Comparison of ENCODE assay signal across 8 cellular contexts in the genomic region with DNA sequence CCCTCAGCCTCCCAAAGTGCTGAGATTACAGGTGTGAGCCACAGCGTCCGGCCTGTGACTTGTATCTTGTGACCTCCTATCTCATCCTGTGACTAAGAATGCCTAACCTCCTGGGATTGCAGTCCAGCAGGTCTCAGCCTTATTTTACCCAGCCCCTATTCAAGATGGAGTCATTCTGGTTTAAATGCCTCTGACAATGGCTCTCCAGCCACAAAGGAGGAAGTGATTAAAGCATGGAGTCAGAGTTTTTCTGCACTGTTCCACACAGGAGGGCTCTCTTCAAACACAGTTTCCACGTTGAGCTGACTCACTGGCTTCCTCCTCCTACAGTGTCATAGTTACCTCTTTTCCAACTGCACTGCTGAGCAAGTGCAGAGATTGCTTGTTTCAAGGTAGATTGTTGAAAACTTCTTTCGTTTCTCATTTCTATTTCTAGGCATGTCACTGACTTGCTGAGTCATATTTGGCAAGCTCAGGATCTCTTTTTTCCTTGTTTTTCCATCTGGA. TPM values are rescaled to one million over a fixed set of nuclear protein-coding genes. Genes with fewer than 3 reads are reported as not detected.
DNase-seq lines count a peak whose midpoint lies in the region; ATAC-seq and TF ChIP-seq lines count a peak whose summit lies in the region.

No MANE protein-coding gene starts in this region.

- peaks cover 0 to 5% (median 0%) of the 10 kb centered on the region in 11 donors for H3K9me3 Mint-ChIP-seq in naive thymus-derived CD4-positive, alpha-beta T cell

- BruUV-seq in Panc1 (replicated peaks; lab: Mats Ljungman, UMichigan), result no TSS peak

- no peaks in the 10 kb centered on the region for H3K36me3 ChIP-seq in Panc1 (ENCODE audit: control insufficient read depth, insufficient read depth, low read length)
- H3K36me3 ChIP-seq in brain microvascular endothelial cell (replicated peaks), result no peaks in the 10 kb centered on the region
- no peaks in the 10 kb centered on the region for H3K36me3 ChIP-seq in naive thymus-derived CD4-positive, alpha-beta T cell (ENCODE audit: control insufficient read depth in 2 of 3, insufficient read depth in 3 of 3, low read length in 3 of 3)
- no peaks in the 10 kb centered on the region for H3K36me3 ChIP-seq in ovary

- peaks cover 0 to 6% (median 0%) of the 10 kb centered on the region in 5 donors for H3K27me3 Mint-ChIP-seq in naive thymus-derived CD4-positive, alpha-beta T cell

- H3K4me1 ChIP-seq in Panc1 (ENCODE audit: control insufficient read depth, insufficient read depth, low read length), result no peaks in the 10 kb centered on the region
- no peaks in the 10 kb centered on the region for H3K4me1 ChIP-seq in naive thymus-derived CD4-positive, alpha-beta T cell (ENCODE audit: control insufficient read depth in 2 of 2, insufficient read depth in 2 of 2, low read length in 2 of 2)
- H3K4me1 ChIP-seq in ovary (ENCODE audit: insufficient read depth), result no peaks in the 10 kb centered on the region

- H3K4me3 Mint-ChIP-seq in naive thymus-derived CD4-positive, alpha-beta T cell, result peak overlapping the region in 1 of 10 donors; percentile 10

- intact Hi-C loops in Panc1 (cut with micrococcal nuclease; ENCODE audit: unreplicated experiment), result no loop called here
- intact Hi-C loops in naive thymus-derived CD4-positive, alpha-beta T cell (cut with micrococcal nuclease), result loop anchor here in 1 of 2 donors (2.0 kb wide), 1 partner anchor 30 kb away; a partner anchor contains a TSS
- intact Hi-C loops in ovary (cut with DNase I), result no loop called here

- in situ Hi-C loops in Caki2 (cut with HindIII; ENCODE audit: low pct_unique_long_range_greater_than_20kb, low sequenced_read_pairs), result no loop called here
- in situ Hi-C loops in Panc1 (cut with HindIII; ENCODE audit: low pct_unique_long_range_greater_than_20kb, low sequenced_read_pairs), result no loop called here
- in situ Hi-C loops in brain microvascular endothelial cell (cut with HindIII; ENCODE audit: low pct_ligation_motif_present, low sequenced_read_pairs), result no loop called here

- POLR2A ChIA-PET in Panc1 (lab: Charles Lee), result no interaction called here
- POLR2A ChIA-PET in naive thymus-derived CD4-positive, alpha-beta T cell (lab: Charles Lee), result interaction anchor here (0.9 kb wide), 1 partner anchor 18 kb away, joined by 4 read pairs; no protein-coding TSS in a partner anchor

- H3K36me3 Mint-ChIP-seq in naive thymus-derived CD4-positive, alpha-beta T cell, result peaks cover 0 to 2% (median 0%) of the 10 kb centered on the region in 5 donors

- no peaks in the 10 kb centered on the region for H3K9me3 ChIP-seq in Panc1 (ENCODE audit: control insufficient read depth, insufficient read depth, low read depth, low read length)
- no peaks in the 10 kb centered on the region for H3K9me3 ChIP-seq in naive thymus-derived CD4-positive, alpha-beta T cell (ENCODE audit: control insufficient read depth in 2 of 3, low read length in 3 of 3)
- no peaks in the 10 kb centered on the region for H3K9me3 ChIP-seq in ovary

- TF ChIP-seq CTCF in Panc1 (IDR thresholded peaks at IDR 0.05) (no peak), brain microvascular endothelial cell (IDR thresholded peaks at IDR 0.05; ENCODE audit: low read depth, low read length, missing control alignments) (no peak), ovary (IDR thresholded peaks at IDR 0.05) (no peak)

- 40 to 50% (median 44%) methylated on average over 4 of the region's 4 CpGs for WGBS in ovary, 3 donors

- CTCF ChIA-PET in Panc1 (lab: Charles Lee), result no interaction called here
- CTCF ChIA-PET in naive thymus-derived CD4-positive, alpha-beta T cell (lab: Charles Lee), result no interaction called here

- peak overlapping the region in 1 of 9 donors; percentile 72 for H3K27ac Mint-ChIP-seq in naive thymus-derived CD4-positive, alpha-beta T cell

- DNase-seq in Caki2 (ENCODE audit: low read depth) (peak; percentile 57), Panc1 (ENCODE audit: low read depth, low spot score) (peak; percentile 25), brain microvascular endothelial cell (peak; percentile 72), foreskin melanocyte (no peak), NCI-H1105 treated with DMSO at 0.1 percent for 48 hours (lab: John Stamatoyannopoulos, UW) (no peak), ovary (no peak)
- peak in 1 of 9 donors; percentile 41 for DNase-seq in naive thymus-derived CD4-positive, alpha-beta T cell

- peak; percentile 76 for ATAC-seq in GM21786 (IDR thresholded peaks at IDR 0.05; ENCODE audit: unreplicated experiment)
- ATAC-seq in Panc1, result no peak; the same call in 1 of the 2 replicates
- peak; percentile 87 for ATAC-seq in naive thymus-derived CD4-positive, alpha-beta T cell

- H3K27me3 ChIP-seq in Panc1 (ENCODE audit: control insufficient read depth, insufficient read depth, low read length) (no peaks in the 10 kb centered on the region), brain microvascular endothelial cell (replicated peaks) (no peaks in the 10 kb centered on the region), ovary (no peaks in the 10 kb centered on the region)
- H3K27me3 ChIP-seq in naive thymus-derived CD4-positive, alpha-beta T cell (ENCODE audit: control insufficient read depth in 2 of 2, insufficient read depth in 2 of 2, low read length in 2 of 2), result no peaks in the 10 kb centered on the region

- H3K27ac ChIP-seq in Panc1 (ENCODE audit: low read length) (no peak overlapping the region), brain microvascular endothelial cell (peak overlapping the region; percentile 67), ovary (no peak overlapping the region)
- no peak overlapping the region for H3K27ac ChIP-seq in naive thymus-derived CD4-positive, alpha-beta T cell (ENCODE audit: low read depth, low read length)

- H3K4me3 ChIP-seq in Panc1 (ENCODE audit: low read depth in 2 of 2, low read length in 2 of 2) (no peak overlapping the region), brain microvascular endothelial cell (ENCODE audit: low read depth, low read length) (no peak overlapping the region), ovary (no peak overlapping the region)
- no peak overlapping the region for H3K4me3 ChIP-seq in naive thymus-derived CD4-positive, alpha-beta T cell (ENCODE audit: low read length)

- H3K4me1 Mint-ChIP-seq in naive thymus-derived CD4-positive, alpha-beta T cell, result peaks cover 0 to 27% (median 0%) of the 10 kb centered on the region in 7 donors

- no peak for TF ChIP-seq EP300 in ovary (IDR thresholded peaks at IDR 0.05)

- TF ChIP-seq POLR2A in ovary (IDR thresholded peaks at IDR 0.05), result no peak

RNA-seq across cellular contexts. Expression of a gene that starts 29.3 kb away (rescaled TPM):
- total RNA-seq in Caki2 (2014; rRNA removed; shearing (Covaris generic); ENCODE audit: low replicate concordance), result 0.87 and 1.6 TPM in 2 replicates
- 34.1 TPM for total RNA-seq in Panc1 (2021; ENCODE audit: unreplicated experiment)
- 17.6 TPM for polyA plus RNA-seq in Panc1 (2012; ENCODE audit: insufficient read length)
- total RNA-seq in naive thymus-derived CD4-positive, alpha-beta T cell, result 10 to 100 TPM; 35.2 to 76.4 (median 46.1) TPM
- 10 to 100 TPM; 16.9 to 27.1 TPM for polyA plus RNA-seq in naive thymus-derived CD4-positive, alpha-beta T cell
- total RNA-seq in ovary, result 10 to 100 TPM in 6 of 7 donors, 1 to 10 TPM in 1; 8.7 to 60.5 (median 18.9) TPM
- polyA plus RNA-seq in ovary, result 10 to 100 TPM in 1 of 2 donors, 1 to 10 TPM in 1; 7.3 to 61.7 TPM

Comparison
In these comparisons a context has a peak if more than half of its experiments do, and no peak if none do; other contexts are left out.
1. DNase-seq: peak in Caki2 (single experiment), Panc1 (single experiment) and brain microvascular endothelial cell (single experiment); none in foreskin melanocyte (single experiment), NCI-H1105 treated with DMSO at 0.1 percent for 48 hours (single experiment) and ovary (0 of 5).